Comparison of ENCODE assay signal across 12 cellular contexts in genomic region chr1:78143673-78144072, GRCh38.
DNase-seq lines count a peak whose midpoint lies in the region; ATAC-seq and TF ChIP-seq lines count a peak whose summit lies in the region.
"Had no signal": no experiment of that assay in that cellular context is flagged by ENCODE, and none has a peak within 500 bp of the region (broad histone marks: within the 10 kb centered on the region; RNA-seq: fewer than 3 reads in every experiment).

No MANE protein-coding gene starts in this region.

- no peaks in the 10 kb centered on the region for H3K36me3 Mint-ChIP-seq in activated CD4-positive, alpha-beta T cell treated with anti-CD3 and anti-CD28 coated beads, Interleukin-2, amount 10 ng/mL, durations not matched to agents 24 days and 14 days (ENCODE audit: low read depth)
- H3K36me3 Mint-ChIP-seq in IgD-negative memory B cell (no peaks in the 10 kb centered on the region), endothelial cell (ENCODE audit: low read depth, unreplicated experiment) (no peaks in the 10 kb centered on the region)

- H3K27me3 ChIP-seq in colonic mucosa, result no peaks in the 10 kb centered on the region
- no peaks in the 10 kb centered on the region for H3K27me3 ChIP-seq in neutrophil
- H3K27me3 ChIP-seq: breast epithelium had no signal

- no peak for DNase-seq in activated CD4-positive, alpha-beta T cell treated with anti-CD3 and anti-CD28 coated beads, Interleukin-2, amount 10 ng/mL, durations not matched to agents 24 days and 14 days
- no peak for DNase-seq in activated CD4-positive, alpha-beta T cell treated with anti-CD3 and anti-CD28 coated beads for 1 hour
- DNase-seq in colonic mucosa (no peak), endothelial cell (ENCODE audit: low spot score) (no peak)
- no peak for DNase-seq in stimulated activated CD4-positive, alpha-beta T cell treated with anti-CD3 and anti-CD28 coated beads, Interleukin-15, amount 100 ng/mL, for 24 hours
- DNase-seq: head of caudate nucleus, left ventricle myocardium inferior, NCI-H1092 treated with DMSO at 0.1 percent for 48 hours had no signal

- no peak overlapping the region for H3K9ac ChIP-seq in colonic mucosa (ENCODE audit: low read depth in 2 of 2, low read length in 2 of 2)

- no peak overlapping the region for H3K27ac Mint-ChIP-seq in activated CD4-positive, alpha-beta T cell treated with anti-CD3 and anti-CD28 coated beads, Interleukin-2, amount 10 ng/mL, durations not matched to agents 24 days and 14 days
- H3K27ac Mint-ChIP-seq in IgD-negative memory B cell (peak overlapping the region; percentile 9 to 86 (median 84)), endothelial cell (ENCODE audit: unreplicated experiment) (no peak overlapping the region)

- intact Hi-C loops in activated CD4-positive, alpha-beta T cell treated with anti-CD3 and anti-CD28 coated beads, Interleukin-2, amount 10 ng/mL, durations not matched to agents 24 days and 14 days (cut with micrococcal nuclease), result no loop called here
- intact Hi-C loops in colonic mucosa (cut with DNase I), result no loop called here

- ATAC-seq in GM19463 (IDR thresholded peaks at IDR 0.05; ENCODE audit: unreplicated experiment), result no peak

- H3K9me3 ChIP-seq in colonic mucosa, result no peaks in the 10 kb centered on the region
- no peaks in the 10 kb centered on the region for H3K9me3 ChIP-seq in neutrophil
- H3K9me3 ChIP-seq: breast epithelium, left ventricle myocardium inferior had no signal

- no peaks in the 10 kb centered on the region for H3K9me3 Mint-ChIP-seq in activated CD4-positive, alpha-beta T cell treated with anti-CD3 and anti-CD28 coated beads, Interleukin-2, amount 10 ng/mL, durations not matched to agents 24 days and 14 days
- H3K9me3 Mint-ChIP-seq in IgD-negative memory B cell (no peaks in the 10 kb centered on the region), endothelial cell (ENCODE audit: unreplicated experiment) (no peaks in the 10 kb centered on the region)

- H3K4me1 Mint-ChIP-seq in activated CD4-positive, alpha-beta T cell treated with anti-CD3 and anti-CD28 coated beads, Interleukin-2, amount 10 ng/mL, durations not matched to agents 24 days and 14 days, result peaks cover 17% of the 10 kb centered on the region
- H3K4me1 Mint-ChIP-seq in IgD-negative memory B cell, result peaks cover 7 to 24% (median 22%) of the 10 kb centered on the region in 3 donors
- H3K4me1 Mint-ChIP-seq in endothelial cell (ENCODE audit: unreplicated experiment), result no peaks in the 10 kb centered on the region

- H3K27ac ChIP-seq in colonic mucosa (peak overlapping the region; percentile 23), neutrophil (peak overlapping the region; percentile 61)
- H3K27ac ChIP-seq: breast epithelium, left ventricle myocardium inferior had no signal

- TF ChIP-seq CTCF in colonic mucosa (IDR thresholded peaks at IDR 0.05) (no peak), neutrophil (IDR thresholded peaks at IDR 0.05) (no peak), endothelial cell (IDR thresholded peaks at IDR 0.05; ENCODE audit: unreplicated experiment) (no peak)

- H3K4me3 Mint-ChIP-seq in activated CD4-positive, alpha-beta T cell treated with anti-CD3 and anti-CD28 coated beads, Interleukin-2, amount 10 ng/mL, durations not matched to agents 24 days and 14 days, result peak overlapping the region; percentile 71
- H3K4me3 Mint-ChIP-seq in IgD-negative memory B cell (peak overlapping the region in 3 of 4 donors; percentile 31 to 86 (median 33)), endothelial cell (ENCODE audit: unreplicated experiment) (no peak overlapping the region)

- H3K36me3 ChIP-seq in colonic mucosa (no peaks in the 10 kb centered on the region), neutrophil (no peaks in the 10 kb centered on the region)
- H3K36me3 ChIP-seq: breast epithelium, left ventricle myocardium inferior had no signal

- H3K4me1 ChIP-seq in colonic mucosa, result no peaks in the 10 kb centered on the region
- H3K4me1 ChIP-seq in neutrophil (ENCODE audit: control insufficient read depth in 1 of 2, insufficient read depth in 1 of 2, low read depth in 1 of 2, low read length in 1 of 2), result peaks cover 5 to 10% of the 10 kb centered on the region in 2 experiments
- H3K4me1 ChIP-seq: breast epithelium, left ventricle myocardium inferior had no signal

- peaks cover 16% of the 10 kb centered on the region for H3K27me3 Mint-ChIP-seq in activated CD4-positive, alpha-beta T cell treated with anti-CD3 and anti-CD28 coated beads, Interleukin-2, amount 10 ng/mL, durations not matched to agents 24 days and 14 days
- H3K27me3 Mint-ChIP-seq in IgD-negative memory B cell (peaks cover 8% of the 10 kb centered on the region), endothelial cell (ENCODE audit: unreplicated experiment) (no peaks in the 10 kb centered on the region)

- H3K4me3 ChIP-seq in colonic mucosa (no peak overlapping the region), neutrophil (ENCODE audit: low read depth in 1 of 2, low read length in 1 of 2) (no peak overlapping the region)
- H3K4me3 ChIP-seq: left ventricle myocardium inferior had no signal

Comparison
In these comparisons a context has a peak if more than half of its experiments do, and no peak if none do; other contexts are left out.
1. H3K27ac Mint-ChIP-seq: peak in IgD-negative memory B cell (3 of 3); none in activated CD4-positive, alpha-beta T cell treated with anti-CD3 and anti-CD28 coated beads, Interleukin-2, amount 10 ng/mL, durations not matched to agents 24 days and 14 days (single experiment) and endothelial cell (single experiment).